ENCODE assay signal across 8 cellular contexts in genomic region chr1:247448107-247448778, GRCh38. TPM values are rescaled to one million over a fixed set of nuclear protein-coding genes. Genes with fewer than 3 reads are reported as not detected.
DNase-seq lines count a peak whose midpoint lies in the region; ATAC-seq and TF ChIP-seq lines count a peak whose summit lies in the region.

No MANE protein-coding gene starts in this region.

- no peaks in the 10 kb centered on the region for H3K36me3 Mint-ChIP-seq in neural crest cell (ENCODE audit: low read depth)
- no peaks in the 10 kb centered on the region for H3K36me3 Mint-ChIP-seq in stimulated activated effector memory CD8-positive, alpha-beta T cell treated with anti-CD3 and anti-CD28 coated beads, Interleukin-12 subunit alpha, Interleukin-12 subunit beta, amount 100 ng/mL, for 72 hours

- peaks cover 10% of the 10 kb centered on the region for H3K27me3 Mint-ChIP-seq in neural crest cell (ENCODE audit: low read depth)

- H3K27ac Mint-ChIP-seq in neural crest cell (ENCODE audit: unreplicated experiment): peak overlapping the region; percentile 58
- no peak overlapping the region for H3K27ac Mint-ChIP-seq in stimulated activated effector memory CD8-positive, alpha-beta T cell treated with anti-CD3 and anti-CD28 coated beads, Interleukin-12 subunit alpha, Interleukin-12 subunit beta, amount 100 ng/mL, for 72 hours

- H3K4me3 Mint-ChIP-seq in neural crest cell: peak overlapping the region; percentile 81
- H3K4me3 Mint-ChIP-seq in stimulated activated effector memory CD8-positive, alpha-beta T cell treated with anti-CD3 and anti-CD28 coated beads, Interleukin-12 subunit alpha, Interleukin-12 subunit beta, amount 100 ng/mL, for 72 hours: no peak overlapping the region

- no peak for ATAC-seq in stimulated activated effector memory CD8-positive, alpha-beta T cell treated with anti-CD3 and anti-CD28 coated beads, Interleukin-12 subunit alpha, Interleukin-12 subunit beta, amount 100 ng/mL, for 72 hours

- DNase-seq in DMS53 treated with DMSO at 0.1 percent for 48 hours (lab: John Stamatoyannopoulos, UW; ENCODE audit: unreplicated experiment): peak; percentile 69
- DNase-seq in NCI-H1092 treated with DMSO at 0.1 percent for 48 hours (lab: John Stamatoyannopoulos, UW): peak; percentile 49
- DNase-seq in activated naive CD4-positive, alpha-beta T cell treated with Interleukin-2 at 50 U/mL for 16 hours: peak; percentile 25
- peak; percentile 14 for DNase-seq in glomerular endothelial cell (ENCODE audit: extremely low read depth, low read depth, low spot score)
- DNase-seq in neural crest cell (ENCODE audit: low read depth, low spot score): peak; percentile 34
- peak; percentile 62 for DNase-seq in ureter (ENCODE audit: low spot score)
- no peak for DNase-seq in GDM1 (lab: John Stamatoyannopoulos, UW)
- DNase-seq in stimulated activated effector memory CD8-positive, alpha-beta T cell treated with anti-CD3 and anti-CD28 coated beads, Interleukin-12 subunit alpha, Interleukin-12 subunit beta, amount 100 ng/mL, for 72 hours (ENCODE audit: low spot score in 2 of 2): no peak

- no peak for TF ChIP-seq CTCF in neural crest cell (conservative IDR thresholded peaks at IDR 0.05)

- peaks cover 3% of the 10 kb centered on the region for H3K4me1 Mint-ChIP-seq in neural crest cell
- H3K4me1 Mint-ChIP-seq in stimulated activated effector memory CD8-positive, alpha-beta T cell treated with anti-CD3 and anti-CD28 coated beads, Interleukin-12 subunit alpha, Interleukin-12 subunit beta, amount 100 ng/mL, for 72 hours: no peaks in the 10 kb centered on the region

- no peaks in the 10 kb centered on the region for H3K9me3 Mint-ChIP-seq in neural crest cell
- no peaks in the 10 kb centered on the region for H3K9me3 Mint-ChIP-seq in stimulated activated effector memory CD8-positive, alpha-beta T cell treated with anti-CD3 and anti-CD28 coated beads, Interleukin-12 subunit alpha, Interleukin-12 subunit beta, amount 100 ng/mL, for 72 hours

RNA-seq across cellular contexts. Expression of gene OR2B11, which starts 9.7 kb away (rescaled TPM):
- total RNA-seq in glomerular endothelial cell: not detected in 2 replicates
- total RNA-seq in neural crest cell: not detected in 2 replicates
- not detected for total RNA-seq in ureter

RNA-seq across cellular contexts. Expression of gene NLRP3, which starts 32.3 kb away (rescaled TPM):
- total RNA-seq in glomerular endothelial cell (0.58 and 1.0 TPM in 2 replicates), neural crest cell (0.07 TPM in 2 replicates), ureter (1.9 TPM)

Comparison
In these comparisons a context has a peak if more than half of its experiments do, and no peak if none do; other contexts are left out.
1. DNase-seq: peak in DMS53 treated with DMSO at 0.1 percent for 48 hours (single experiment), NCI-H1092 treated with DMSO at 0.1 percent for 48 hours (single experiment), activated naive CD4-positive, alpha-beta T cell treated with Interleukin-2 at 50 U/mL for 16 hours (single experiment), glomerular endothelial cell (single experiment), neural crest cell (single experiment) and ureter (single experiment); none in GDM1 (single experiment) and stimulated activated effector memory CD8-positive, alpha-beta T cell treated with anti-CD3 and anti-CD28 coated beads, Interleukin-12 subunit alpha, Interleukin-12 subunit beta, amount 100 ng/mL, for 72 hours (0 of 2).